Comparison of ENCODE assay signal across 8 cellular contexts in the genomic region with DNA sequence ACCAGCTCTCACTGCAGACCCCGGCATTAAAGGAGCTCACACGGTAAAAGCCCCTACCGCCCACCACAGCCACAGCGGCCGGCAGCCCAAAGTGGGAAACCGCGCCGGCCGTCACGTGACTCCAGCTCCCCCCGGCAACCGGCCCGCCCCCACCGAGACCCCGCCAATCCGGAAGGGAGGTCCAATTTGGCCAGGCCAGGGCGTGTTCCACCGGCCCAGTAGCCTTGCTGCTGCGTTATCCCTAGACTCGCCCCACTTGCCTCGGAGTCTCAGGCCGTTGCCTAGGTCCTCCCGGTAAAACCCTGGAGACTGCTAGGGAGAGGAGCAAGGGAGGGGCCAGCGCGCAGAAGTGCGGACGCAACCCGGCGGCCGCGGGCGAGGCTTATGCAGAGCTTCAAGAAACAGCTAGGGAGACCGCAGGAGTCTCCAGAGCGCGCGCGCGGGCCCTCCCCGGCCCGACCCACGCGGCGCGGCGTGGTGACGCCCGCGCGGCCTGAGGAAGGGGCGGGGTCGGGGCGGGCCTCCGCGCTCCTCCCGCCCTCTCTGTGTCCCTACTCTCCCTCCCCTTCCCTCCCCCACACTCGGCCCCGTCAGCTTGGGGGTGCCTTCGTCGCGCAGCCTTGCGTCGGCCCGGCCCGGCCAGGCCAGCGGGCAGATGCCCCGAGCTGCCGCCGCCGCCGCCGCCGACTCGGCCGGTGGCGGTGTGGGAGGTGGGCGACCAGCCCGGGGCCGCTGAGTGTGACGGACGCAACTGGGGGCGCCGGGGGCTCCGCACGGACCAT. TPM values are rescaled to one million over a fixed set of nuclear protein-coding genes. Genes with fewer than 3 reads are reported as not detected.
DNase-seq lines count a peak whose midpoint lies in the region; ATAC-seq and TF ChIP-seq lines count a peak whose summit lies in the region.

A gene with protein sequence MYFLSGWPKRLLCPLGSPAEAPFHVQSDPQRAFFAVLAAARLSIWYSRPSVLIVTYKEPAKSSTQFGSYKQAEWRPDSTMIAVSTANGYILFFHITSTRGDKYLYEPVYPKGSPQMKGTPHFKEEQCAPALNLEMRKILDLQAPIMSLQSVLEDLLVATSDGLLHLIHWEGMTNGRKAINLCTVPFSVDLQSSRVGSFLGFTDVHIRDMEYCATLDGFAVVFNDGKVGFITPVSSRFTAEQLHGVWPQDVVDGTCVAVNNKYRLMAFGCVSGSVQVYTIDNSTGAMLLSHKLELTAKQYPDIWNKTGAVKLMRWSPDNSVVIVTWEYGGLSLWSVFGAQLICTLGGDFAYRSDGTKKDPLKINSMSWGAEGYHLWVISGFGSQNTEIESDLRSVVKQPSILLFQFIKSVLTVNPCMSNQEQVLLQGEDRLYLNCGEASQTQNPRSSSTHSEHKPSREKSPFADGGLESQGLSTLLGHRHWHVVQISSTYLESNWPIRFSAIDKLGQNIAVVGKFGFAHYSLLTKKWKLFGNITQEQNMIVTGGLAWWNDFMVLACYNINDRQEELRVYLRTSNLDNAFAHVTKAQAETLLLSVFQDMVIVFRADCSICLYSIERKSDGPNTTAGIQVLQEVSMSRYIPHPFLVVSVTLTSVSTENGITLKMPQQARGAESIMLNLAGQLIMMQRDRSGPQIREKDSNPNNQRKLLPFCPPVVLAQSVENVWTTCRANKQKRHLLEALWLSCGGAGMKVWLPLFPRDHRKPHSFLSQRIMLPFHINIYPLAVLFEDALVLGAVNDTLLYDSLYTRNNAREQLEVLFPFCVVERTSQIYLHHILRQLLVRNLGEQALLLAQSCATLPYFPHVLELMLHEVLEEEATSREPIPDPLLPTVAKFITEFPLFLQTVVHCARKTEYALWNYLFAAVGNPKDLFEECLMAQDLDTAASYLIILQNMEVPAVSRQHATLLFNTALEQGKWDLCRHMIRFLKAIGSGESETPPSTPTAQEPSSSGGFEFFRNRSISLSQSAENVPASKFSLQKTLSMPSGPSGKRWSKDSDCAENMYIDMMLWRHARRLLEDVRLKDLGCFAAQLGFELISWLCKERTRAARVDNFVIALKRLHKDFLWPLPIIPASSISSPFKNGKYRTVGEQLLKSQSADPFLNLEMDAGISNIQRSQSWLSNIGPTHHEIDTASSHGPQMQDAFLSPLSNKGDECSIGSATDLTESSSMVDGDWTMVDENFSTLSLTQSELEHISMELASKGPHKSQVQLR (N-terminal part only) (plus strand): TSS at position 578 of the 782 bp plus-strand sequence. CDS start 203 bp downstream, at position 781.

- TF ChIP-seq CTCF in epithelial cell of proximal tubule (conservative IDR thresholded peaks at IDR 0.05; ENCODE audit: low read depth, low read length), result no peak

- peak within 1 kb of the TSS; percentile 84 for H3K4me3 ChIP-seq in epithelial cell of proximal tubule (ENCODE audit: low read depth, low read length)

- peak; percentile 53 for ATAC-seq in GM21526 (IDR thresholded peaks at IDR 0.05; ENCODE audit: low FRiP score, unreplicated experiment)

- DNase-seq in DMS114 treated with DMSO at 0.1 percent for 48 hours (lab: John Stamatoyannopoulos, UW; ENCODE audit: unreplicated experiment) (peak; percentile 67), HuH-7.5 (ENCODE audit: low spot score) (peak; percentile 75), OCI-M1 (lab: John Stamatoyannopoulos, UW) (peak; percentile 100), epithelial cell of proximal tubule (ENCODE audit: low read depth) (no peak), mucosa of gallbladder (ENCODE audit: low spot score) (peak; percentile 90)
- DNase-seq in activated T-cell treated with anti-CD3 and anti-CD28 coated beads, Interleukin-2, amount 50 U/mL, for 1 hour, result peak; percentile 88
- peak; percentile 85 for DNase-seq in stimulated activated CD8-positive, alpha-beta memory T cell treated with anti-CD3 and anti-CD28 coated beads, Interleukin-4, amount 100 ng/mL, for 24 hours (ENCODE audit: low read depth)

RNA-seq across cellular contexts. Expression of the gene that starts here (rescaled TPM):
- total RNA-seq in epithelial cell of proximal tubule, result 12.7 and 22.0 TPM in 2 replicates
- total RNA-seq in mucosa of gallbladder, result 17.0 TPM
